10 cellular contexts compared by ENCODE assay signal in the genomic region with DNA sequence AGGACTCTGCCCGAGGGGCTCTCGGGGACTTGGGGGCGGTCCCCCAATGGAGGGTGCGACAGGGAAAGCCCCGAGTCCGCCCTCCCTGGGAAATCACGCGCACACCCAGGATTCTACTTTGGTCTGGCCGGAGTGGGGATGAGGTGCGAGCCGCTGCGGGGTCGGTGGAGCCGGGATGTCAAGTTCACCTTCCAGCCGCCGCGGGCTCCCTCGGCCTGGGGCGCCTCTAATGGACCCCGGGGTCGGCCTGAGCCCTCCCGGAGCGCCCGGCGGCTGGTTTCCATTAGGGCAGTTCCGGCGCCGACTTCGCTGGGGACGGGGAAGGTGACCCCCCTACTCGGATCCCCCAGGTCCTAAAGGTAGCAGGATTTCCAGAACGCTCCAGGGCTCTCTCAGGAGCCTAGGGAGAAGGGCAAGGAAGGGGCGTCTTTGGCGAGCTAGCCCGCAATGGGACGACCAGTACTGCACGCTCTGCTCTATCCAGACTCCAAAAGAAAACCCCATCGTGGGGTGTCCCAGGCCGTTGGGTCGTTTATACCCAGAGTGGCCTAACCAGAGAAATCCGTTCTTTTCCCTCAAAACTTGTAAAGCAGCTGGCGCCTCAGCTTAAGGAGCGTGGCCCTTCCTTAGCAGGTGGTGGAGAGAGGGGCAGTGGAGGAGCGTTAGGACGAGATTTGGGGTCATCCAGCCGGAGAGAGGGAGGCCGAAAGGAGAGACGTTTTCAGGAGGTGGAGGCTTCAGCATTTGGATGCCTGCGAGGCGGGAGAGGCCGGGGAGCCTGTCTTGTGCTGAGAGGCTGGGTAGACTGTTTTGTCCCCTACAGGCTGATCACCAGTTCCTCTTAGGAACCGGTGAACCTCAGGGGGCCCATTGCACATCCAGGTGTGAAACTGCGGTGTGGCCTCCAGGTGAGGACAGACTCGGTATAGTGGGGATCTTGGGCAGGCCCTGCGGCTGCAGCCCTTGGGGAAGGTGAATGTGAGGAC.
DNase-seq lines count a peak whose midpoint lies in the region; ATAC-seq, FAIRE-seq and TF ChIP-seq lines count a peak whose summit lies in the region.
"Had no signal": no experiment of that assay in that cellular context is flagged by ENCODE, and none has a peak within 500 bp of the region (broad histone marks: within the 10 kb centered on the region; RNA-seq: fewer than 3 reads in every experiment).

No MANE protein-coding gene starts in this region.

- CTCF ChIA-PET in GM10248 (lab: Yijun Ruan, JAX): interaction anchor here (1.3 kb wide), 1 partner anchor 37 kb away, joined by 3 read pairs; no protein-coding TSS in a partner anchor

- peak; percentile 41 for DNase-seq in activated gamma-delta T cell treated with Interleukin-2 at 50 U/mL for 16 hours
- no peak for DNase-seq in activated gamma-delta T cell (lab: John Stamatoyannopoulos, UW)
- DNase-seq in urothelium cell line (ENCODE audit: low spot score): peak; percentile 19
- DNase-seq in GM10248 (ENCODE audit: extremely low spot score): no peak
- DNase-seq in activated CD4-positive, alpha-beta T cell treated with anti-CD3 and anti-CD28 coated beads, Interleukin-2, amount 50 U/mL, for 1 hour: no peak
- DNase-seq: activated naive CD4-positive, alpha-beta T cell treated with anti-CD3 and anti-CD28 coated beads, Interleukin-2, amount 50 U/mL, for 16 hours; EL had no signal

- H3K9ac ChIP-seq in duodenal mucosa (ENCODE audit: low read depth in 1 of 2, low read length in 2 of 2) (no peak overlapping the region), mucosa of rectum (ENCODE audit: low read depth in 1 of 2, low read length in 2 of 2) (peak overlapping the region in 1 of 2 donors; percentile 9)

- H3K27ac ChIP-seq in duodenal mucosa (ENCODE audit: low read depth, low read length): no peak overlapping the region
- no peak overlapping the region for H3K27ac ChIP-seq in mucosa of rectum (ENCODE audit: low read depth in 2 of 2, low read length in 2 of 2)

- H3K4me1 ChIP-seq in duodenal mucosa (ENCODE audit: control insufficient read depth in 1 of 2, insufficient read depth in 2 of 2, low read length in 2 of 2) (peaks cover 0 to 6% of the 10 kb centered on the region in 2 donors), mucosa of rectum (ENCODE audit: control insufficient read depth in 2 of 2, insufficient read depth in 2 of 2, low read length in 2 of 2) (no peaks in the 10 kb centered on the region)

- peaks cover 32 to 34% of the 10 kb centered on the region in 2 donors for H3K27me3 ChIP-seq in duodenal mucosa (ENCODE audit: control insufficient read depth in 1 of 2, insufficient read depth in 2 of 2, low read length in 2 of 2)
- peaks cover 24 to 30% of the 10 kb centered on the region in 2 donors for H3K27me3 ChIP-seq in mucosa of rectum (ENCODE audit: control insufficient read depth in 2 of 2, insufficient read depth in 2 of 2, low read length in 2 of 2)

- POLR2A ChIA-PET in GM10248 (lab: Yijun Ruan, JAX): no interaction called here

- no peak for ATAC-seq in HG03378 (IDR thresholded peaks at IDR 0.05; ENCODE audit: unreplicated experiment)

- H3K4me3 ChIP-seq in duodenal mucosa (ENCODE audit: low read depth in 1 of 2, low read length in 2 of 2): peak overlapping the region; percentile 32 to 40
- peak overlapping the region; percentile 20 to 52 for H3K4me3 ChIP-seq in mucosa of rectum (ENCODE audit: low read length in 2 of 2)

- no peak for FAIRE-seq in urothelium cell line (lab: Jason Lieb, UNC)

- H3K36me3 ChIP-seq in duodenal mucosa (ENCODE audit: control insufficient read depth in 1 of 2, insufficient read depth in 2 of 2, low read length in 2 of 2) (no peaks in the 10 kb centered on the region), mucosa of rectum (ENCODE audit: control insufficient read depth in 2 of 2, insufficient read depth in 2 of 2, low read length in 2 of 2) (no peaks in the 10 kb centered on the region)

- no peaks in the 10 kb centered on the region for H3K9me3 ChIP-seq in duodenal mucosa (ENCODE audit: control insufficient read depth in 1 of 2, low read length in 2 of 2)
- no peaks in the 10 kb centered on the region for H3K9me3 ChIP-seq in mucosa of rectum (ENCODE audit: control insufficient read depth in 2 of 2, low read length in 2 of 2)

- no peak for TF ChIP-seq CTCF in GM10248 (IDR thresholded peaks at IDR 0.05; ENCODE audit: control extremely low read depth, extremely low read depth, low read depth, missing control alignments)

Comparison
In these comparisons a context has a peak if more than half of its experiments do, and no peak if none do; other contexts are left out.
1. DNase-seq: peak in activated gamma-delta T cell treated with Interleukin-2 at 50 U/mL for 16 hours (single experiment) and urothelium cell line (single experiment); none in activated gamma-delta T cell (single experiment), GM10248 (single experiment) and activated CD4-positive, alpha-beta T cell treated with anti-CD3 and anti-CD28 coated beads, Interleukin-2, amount 50 U/mL, for 1 hour (single experiment).